In genomic region chr6:14589192-14589591, GRCh38 we compare ENCODE assay signal across 30 cellular contexts.
DNase-seq lines count a peak whose midpoint lies in the region; ATAC-seq, FAIRE-seq and TF ChIP-seq lines count a peak whose summit lies in the region.
"Had no signal": no experiment of that assay in that cellular context is flagged by ENCODE, and none has a peak within 500 bp of the region (broad histone marks: within the 10 kb centered on the region; RNA-seq: fewer than 3 reads in every experiment).

No MANE protein-coding gene starts in this region.

- peak in 1 of 4 experiments; percentile 10 for DNase-seq in K562 (ENCODE audit: extremely low read depth in 1 of 4, low spot score in 3 of 4)
- DNase-seq in NCI-H1092 treated with DMSO at 0.1 percent for 48 hours (lab: John Stamatoyannopoulos, UW) = no peak
- no peak for DNase-seq in 8988T
- DNase-seq: ACHN; AML-193; BE2C; C1 segment of cervical spinal cord; Caco-2; Calu3; CD4-positive, alpha-beta memory T cell; CD4-positive, alpha-beta T cell; CD4-positive, CD25-positive, alpha-beta regulatory T cell; CD8-positive, alpha-beta memory T cell; CD8-positive, alpha-beta T cell; COR-L47; DMS 273 treated with DMSO at 0.1 percent for 48 hours; DMS153; DMS53; DMS79; DMS79 treated with DMSO at 0.1 percent for 48 hours; DND-41; EL had no signal

- WGBS in K562 (ENCODE audit: insufficient coverage, low coverage, missing lambda C conversion rate) = 6% methylated on average over 6 of the region's 6 CpGs

- no peaks in the 10 kb centered on the region for H3F3A ChIP-seq in Loucy (ENCODE audit: low read depth)

- CTCF ChIA-PET in K562 (lab: Yijun Ruan, JAX; ENCODE audit: low intra/inter-chr PET ratio) = no interaction called here

- H3K9ac ChIP-seq in Loucy (ENCODE audit: low read depth, low read length, poor library complexity, severe bottlenecking) (no peak overlapping the region), K562 (ENCODE audit: insufficient read depth in 1 of 2, low read depth in 2 of 2, low read length in 2 of 2) (no peak overlapping the region)
- H3K9ac ChIP-seq: BLaER1; BLaER1 treated with 17β-estradiol and CSF1 and Interleukin-3, amounts not matched to agents 10 nM and 100 nM had no signal

- no peaks in the 10 kb centered on the region for H3K9me1 ChIP-seq in K562 (ENCODE audit: control insufficient read depth, insufficient read depth, low read length)

- H3K27me3 ChIP-seq in Loucy (ENCODE audit: insufficient read depth, low read length, poor library complexity, severe bottlenecking) = no peaks in the 10 kb centered on the region
- H3K27me3 ChIP-seq in K562 (ENCODE audit: control insufficient read depth in 2 of 2, insufficient read depth in 2 of 2, low read length in 2 of 2) = no peaks in the 10 kb centered on the region
- H3K27me3 ChIP-seq: BE2C; BLaER1; BLaER1 treated with 17β-estradiol and CSF1 and Interleukin-3, amounts not matched to agents 10 nM and 100 nM had no signal

- TF ChIP-seq CTCF in Loucy (conservative IDR thresholded peaks at IDR 0.05; ENCODE audit: low read length) (no peak), K562 (IDR thresholded peaks at IDR 0.05 in 2 of 3, conservative IDR thresholded peaks at IDR 0.05 in 1 of 3; ENCODE audit: insufficient read depth in 2 of 3, low read depth in 1 of 3, low read length in 3 of 3) (no peak)

- no peaks in the 10 kb centered on the region for H3K36me3 ChIP-seq in Loucy (ENCODE audit: insufficient read depth, low read length)
- H3K36me3 ChIP-seq in K562 (ENCODE audit: control insufficient read depth, insufficient read depth, low read length) = no peaks in the 10 kb centered on the region
- H3K36me3 ChIP-seq: BE2C; BLaER1; BLaER1 treated with 17β-estradiol and CSF1 and Interleukin-3, amounts not matched to agents 10 nM and 100 nM had no signal

- no peak for TF ChIP-seq EP300 in K562 (IDR thresholded peaks at IDR 0.05; ENCODE audit: low read length)

- no peak for FAIRE-seq in K562 (lab: Jason Lieb, UNC)
- FAIRE-seq: A204.1, A549, D721Med had no signal

- H2AFZ ChIP-seq in Loucy (ENCODE audit: low read length) = peak overlapping the region; percentile 68
- no peak overlapping the region for H2AFZ ChIP-seq in K562 (ENCODE audit: low read depth, low read length)

- H3K9me3 ChIP-seq in Loucy (ENCODE audit: insufficient read depth, low read depth, low read length) (no peaks in the 10 kb centered on the region), K562 (replicated peaks; ENCODE audit: control insufficient read depth, insufficient read depth, low read depth, low read length) (no peaks in the 10 kb centered on the region)
- H3K9me3 ChIP-seq: A549, BE2C, Caco-2 had no signal

- no peaks in the 10 kb centered on the region for H4K20me1 ChIP-seq in Loucy (ENCODE audit: insufficient read depth, low read length, poor library complexity, severe bottlenecking)
- no peaks in the 10 kb centered on the region for H4K20me1 ChIP-seq in K562 (replicated peaks; ENCODE audit: control insufficient read depth, insufficient read depth, low read length)
- H4K20me1 ChIP-seq: BLaER1; BLaER1 treated with 17β-estradiol and CSF1 and Interleukin-3, amounts not matched to agents 10 nM and 100 nM had no signal

- no peak for TF ChIP-seq POLR2A in K562 (conservative IDR thresholded peaks at IDR 0.05)

- H3K79me2 ChIP-seq in Loucy (ENCODE audit: insufficient read depth, low read length) (no peaks in the 10 kb centered on the region), K562 (ENCODE audit: control insufficient read depth, insufficient read depth, low read length) (no peaks in the 10 kb centered on the region)

- H3K4me2 ChIP-seq in Loucy (ENCODE audit: low read depth, low read length, poor library complexity, severe bottlenecking) = peak overlapping the region; percentile 22
- peak overlapping the region; percentile 6; the same call in 1 of the 2 replicates for H3K4me2 ChIP-seq in K562 (ENCODE audit: insufficient read depth, low read length)
- H3K4me2 ChIP-seq: A549; BLaER1; BLaER1 treated with 17β-estradiol and CSF1 and Interleukin-3, amounts not matched to agents 10 nM and 100 nM had no signal

- no TSS peak for BruUV-seq in K562 (replicated peaks; lab: Mats Ljungman, UMichigan)

- H3K27ac ChIP-seq in K562 (ENCODE audit: extremely low read depth, low read depth, low read length) = no peak overlapping the region
- H3K27ac ChIP-seq: 22Rv1; A549; BLaER1; BLaER1 treated with 17β-estradiol and CSF1 and Interleukin-3, amounts not matched to agents 10 nM and 100 nM; C4-2B had no signal

- intact Hi-C loops in K562 (cut with micrococcal nuclease) = no loop called here

- no peak for TF ChIP-seq RAD21 in K562 (CRISPR knock-in tag; conservative IDR thresholded peaks at IDR 0.05 in 1 of 2, IDR thresholded peaks at IDR 0.05 in 1 of 2)

- in situ Hi-C loops in K562 (cut with MboI) = no loop called here

- no peak for ATAC-seq in K562
- ATAC-seq: A549; CD8-positive, alpha-beta T cell had no signal

- POLR2A ChIA-PET in K562 (lab: Yijun Ruan, JAX) = interaction anchor here (0.5 to 1.2 kb wide), 4 partner anchors 10 to 295 kb away, joined by 3 to 4 read pairs (median 3); no protein-coding TSS in a partner anchor

- H3K9me2 ChIP-seq in Loucy (replicated peaks; ENCODE audit: low read depth, low read length) = no peaks in the 10 kb centered on the region

- H3K4me1 ChIP-seq in Loucy (ENCODE audit: insufficient read depth, low read length, poor library complexity, severe bottlenecking) (peaks cover 27% of the 10 kb centered on the region), K562 (replicated peaks in 1 of 2; ENCODE audit: control insufficient read depth in 2 of 2, insufficient read depth in 2 of 2, low read length in 2 of 2) (peaks cover 0 to 7% of the 10 kb centered on the region in 2 experiments; a peak in 1 of 5 replicates)
- H3K4me1 ChIP-seq: A549, BE2C, BLaER1, Caco-2 had no signal

- H3K4me3 ChIP-seq in Loucy (ENCODE audit: low read length, poor library complexity, severe bottlenecking) (no peak overlapping the region), K562 (no peak overlapping the region)
- H3K4me3 ChIP-seq: A549; BLaER1; BLaER1 treated with 17β-estradiol and CSF1 and Interleukin-3, amounts not matched to agents 10 nM and 100 nM had no signal

TF ChIP-seq in K562, 482 proteins besides CTCF, POLR2A, EP300 and RAD21 (continues in another document):
- TF ChIP-seq E4F1 (CRISPR knock-in tag; IDR thresholded peaks at IDR 0.05; ENCODE audit: borderline replicate concordance) (no peak), NR2C1 (IDR thresholded peaks at IDR 0.05) (no peak), NR2C1 (tag; IDR thresholded peaks at IDR 0.05) (no peak), MEIS2 (IDR thresholded peaks at IDR 0.05; ENCODE audit: partially characterized antibody) (peak; percentile 69), ILK (tag; IDR thresholded peaks at IDR 0.05; ENCODE audit: borderline replicate concordance, low read depth) (no peak), YBX1 (IDR thresholded peaks at IDR 0.05) (no peak), CXXC5 (CRISPR knock-in tag; IDR thresholded peaks at IDR 0.05) (no peak), JUND (IDR thresholded peaks at IDR 0.05; ENCODE audit: borderline replicate concordance, low read depth, low read length) (no peak), JUND (tag; IDR thresholded peaks at IDR 0.05; ENCODE audit: borderline replicate concordance, low read depth, low read length) (peak; percentile 11; the same call in 1 of the 3 replicates), FOXK2 (conservative IDR thresholded peaks at IDR 0.05 in 1 of 2, IDR thresholded peaks at IDR 0.05 in 1 of 2; ENCODE audit: low read depth in 2 of 2) (no peak), GATAD2B (IDR thresholded peaks at IDR 0.05; ENCODE audit: borderline replicate concordance) (no peak), ZNF778 (CRISPR knock-in tag; IDR thresholded peaks at IDR 0.05) (no peak), ZNF780A (CRISPR knock-in tag; IDR thresholded peaks at IDR 0.05) (no peak)
- TF ChIP-seq, protein P1, sequence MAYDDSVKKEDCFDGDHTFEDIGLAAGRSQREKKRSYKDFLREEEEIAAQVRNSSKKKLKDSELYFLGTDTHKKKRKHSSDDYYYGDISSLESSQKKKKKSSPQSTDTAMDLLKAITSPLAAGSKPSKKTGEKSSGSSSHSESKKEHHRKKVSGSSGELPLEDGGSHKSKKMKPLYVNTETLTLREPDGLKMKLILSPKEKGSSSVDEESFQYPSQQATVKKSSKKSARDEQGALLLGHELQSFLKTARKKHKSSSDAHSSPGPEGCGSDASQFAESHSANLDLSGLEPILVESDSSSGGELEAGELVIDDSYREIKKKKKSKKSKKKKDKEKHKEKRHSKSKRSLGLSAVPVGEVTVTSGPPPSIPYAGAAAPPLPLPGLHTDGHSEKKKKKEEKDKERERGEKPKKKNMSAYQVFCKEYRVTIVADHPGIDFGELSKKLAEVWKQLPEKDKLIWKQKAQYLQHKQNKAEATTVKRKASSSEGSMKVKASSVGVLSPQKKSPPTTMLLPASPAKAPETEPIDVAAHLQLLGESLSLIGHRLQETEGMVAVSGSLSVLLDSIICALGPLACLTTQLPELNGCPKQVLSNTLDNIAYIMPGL (CRISPR knock-in tag; IDR thresholded peaks at IDR 0.05) = no peak
